Comparison of ENCODE assay signal across 8 cellular contexts in the genomic region with DNA sequence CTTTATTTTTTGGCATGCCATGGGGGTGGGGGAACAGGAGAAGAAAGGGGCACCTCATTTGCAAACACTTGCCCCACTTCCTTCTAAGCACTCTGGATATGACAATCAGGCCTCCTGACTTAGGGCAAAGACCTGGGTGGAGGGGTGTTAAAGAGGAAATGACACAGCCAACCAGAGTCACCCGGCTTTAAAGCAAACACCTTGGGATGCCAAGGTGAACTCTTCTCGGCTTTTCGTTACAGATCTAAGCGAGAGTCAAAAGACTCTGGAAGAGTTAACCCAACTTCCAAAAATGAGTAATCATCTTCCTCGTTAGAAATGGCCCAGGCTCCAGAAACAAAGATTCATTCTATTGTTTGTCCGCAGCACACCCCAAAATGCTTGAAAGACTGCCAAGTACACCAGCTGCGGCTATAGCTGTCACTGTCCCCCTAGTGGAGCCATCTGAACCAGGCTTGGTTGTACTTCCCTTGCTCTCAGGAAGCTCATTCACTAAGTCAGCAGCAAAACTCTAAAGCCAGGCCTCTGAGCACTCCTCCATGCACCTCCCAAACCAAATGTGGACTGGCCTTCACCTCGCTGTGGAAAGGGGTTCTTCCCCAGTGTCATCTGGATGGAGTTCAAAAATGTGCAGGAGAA. TPM values are rescaled to one million over a fixed set of nuclear protein-coding genes. Genes with fewer than 3 reads are reported as not detected.
A peak's percentile ranks its signal among the peaks of the same experiment; 100 is the strongest.
DNase-seq lines count a peak whose midpoint lies in the region; ATAC-seq and TF ChIP-seq lines count a peak whose summit lies in the region.

No MANE protein-coding gene starts in this region.

- no peak overlapping the region for H3K14ac ChIP-seq in neuronal stem cell (ENCODE audit: low read length)

- no peak overlapping the region for H2BK15ac ChIP-seq in neuronal stem cell (ENCODE audit: low read length)

- H3K9me2 ChIP-seq in hepatocyte (replicated peaks; ENCODE audit: insufficient read depth): no peaks in the 10 kb centered on the region

- no peak for TF ChIP-seq POLR2A in esophagus muscularis mucosa (IDR thresholded peaks at IDR 0.05; ENCODE audit: low read depth)

- H3K79me1 ChIP-seq in neuronal stem cell (ENCODE audit: low read depth, low read length): peaks cover 11% of the 10 kb centered on the region

- H3K9ac ChIP-seq in neuronal stem cell (ENCODE audit: low read depth, low read length, poor library complexity): no peak overlapping the region

- no peaks in the 10 kb centered on the region for H3K36me3 ChIP-seq in esophagus muscularis mucosa
- H3K36me3 ChIP-seq in neuronal stem cell (replicated peaks in 1 of 2; ENCODE audit: control insufficient read depth in 2 of 2, insufficient read depth in 2 of 2, low read length in 2 of 2): peaks cover 1 to 7% of the 10 kb centered on the region in 2 donors
- no peaks in the 10 kb centered on the region for H3K36me3 ChIP-seq in hepatocyte (replicated peaks; ENCODE audit: insufficient read depth, low read depth)

- peaks cover 96% of the 10 kb centered on the region for H3K79me2 ChIP-seq in hepatocyte

- H3K9me3 ChIP-seq in esophagus muscularis mucosa (no peaks in the 10 kb centered on the region), neuronal stem cell (replicated peaks in 1 of 2; ENCODE audit: control insufficient read depth in 2 of 2, insufficient read depth in 1 of 2, low read depth in 1 of 2, low read length in 2 of 2) (peaks cover 0 to 6% of the 10 kb centered on the region in 2 donors), hepatocyte (ENCODE audit: low read depth) (no peaks in the 10 kb centered on the region)

- H3K4me3 ChIP-seq in HFF-Myc (replicated peaks; ENCODE audit: low read depth, low read length) (no peak overlapping the region), esophagus muscularis mucosa (no peak overlapping the region), neuronal stem cell (ENCODE audit: low read length in 2 of 2) (no peak overlapping the region), hepatocyte (no peak overlapping the region)

- DNase-seq in HFF-Myc (ENCODE audit: extremely low read depth, low read depth) (no peak), NAMALWA (ENCODE audit: low spot score) (peak; percentile 78), activated T-cell treated with anti-CD3 and anti-CD28 coated beads for 48 hours (ENCODE audit: low read depth) (peak; percentile 57), esophagus muscularis mucosa (ENCODE audit: extremely low spot score) (no peak), neuronal stem cell (ENCODE audit: low spot score) (no peak), hepatocyte (ENCODE audit: low spot score) (no peak), RKO (ENCODE audit: low spot score) (no peak)

- H2BK5ac ChIP-seq in neuronal stem cell (ENCODE audit: low read length): no peak overlapping the region

- no peak overlapping the region for H4K8ac ChIP-seq in neuronal stem cell (ENCODE audit: low read depth, low read length)

- H3K27ac ChIP-seq in esophagus muscularis mucosa (replicated peaks in 1 of 4) (peak overlapping the region; percentile 35 to 82 (median 67)), neuronal stem cell (replicated peaks; ENCODE audit: low read length) (no peak overlapping the region), hepatocyte (no peak overlapping the region)

- peak overlapping the region; percentile 19 for H3K18ac ChIP-seq in neuronal stem cell (ENCODE audit: low read length)

- H4K91ac ChIP-seq in neuronal stem cell (ENCODE audit: low read depth, low read length, poor library complexity): no peak overlapping the region

- H2AK5ac ChIP-seq in neuronal stem cell (ENCODE audit: low read depth, low read length): no peak overlapping the region

- peaks cover 21% of the 10 kb centered on the region for H4K20me1 ChIP-seq in hepatocyte (ENCODE audit: insufficient read depth, poor library complexity, severe bottlenecking)

- TF ChIP-seq EP300 in esophagus muscularis mucosa (IDR thresholded peaks at IDR 0.05): no peak

- H3K4me2 ChIP-seq in neuronal stem cell (ENCODE audit: insufficient read depth, low read length, poor library complexity, severe bottlenecking) (no peak overlapping the region), hepatocyte (no peak overlapping the region)

- no peak overlapping the region for H2BK12ac ChIP-seq in neuronal stem cell (ENCODE audit: low read length)

- H3K27me3 ChIP-seq in esophagus muscularis mucosa (no peaks in the 10 kb centered on the region), neuronal stem cell (ENCODE audit: control insufficient read depth in 3 of 3, insufficient read depth in 3 of 3, low read depth in 1 of 3, low read length in 3 of 3) (no peaks in the 10 kb centered on the region), hepatocyte (no peaks in the 10 kb centered on the region)

- ATAC-seq in GM18498 (IDR thresholded peaks at IDR 0.05; ENCODE audit: unreplicated experiment): peak; percentile 40

- H3K4ac ChIP-seq in neuronal stem cell (ENCODE audit: low read length): no peak overlapping the region

- intact Hi-C loops in esophagus muscularis mucosa (cut with DNase I): no loop called here

- H2BK120ac ChIP-seq in neuronal stem cell (ENCODE audit: low read depth, low read length): no peak overlapping the region

- H2AFZ ChIP-seq in neuronal stem cell (ENCODE audit: low read length): no peak overlapping the region
- no peak overlapping the region for H2AFZ ChIP-seq in hepatocyte

- WGBS in esophagus muscularis mucosa: 31% methylated on average over 8 of the region's 8 CpGs
- no CpG with 5 or more reads among the region's 8 CpGs for WGBS in neuronal stem cell (ENCODE audit: extremely low coverage in 2 of 2, insufficient read length in 2 of 2, insufficient replicate concordance in 1 of 2), 2 donors
- WGBS in hepatocyte (ENCODE audit: low lambda C conversion rate, missing lambda C conversion rate): 87% methylated on average over 8 of the region's 8 CpGs

- TF ChIP-seq CTCF in HFF-Myc (IDR thresholded peaks at IDR 0.05; ENCODE audit: low read depth, low read length, missing control alignments): peak; percentile 57
- TF ChIP-seq CTCF in esophagus muscularis mucosa (IDR thresholded peaks at IDR 0.05): peak; percentile 27 to 51 (median 34)
- no peak for TF ChIP-seq CTCF in hepatocyte (IDR thresholded peaks at IDR 0.05; ENCODE audit: poor library complexity)

- H3K23ac ChIP-seq in neuronal stem cell (ENCODE audit: low read depth, low read length, poor library complexity): no peak overlapping the region

- H3K4me1 ChIP-seq in esophagus muscularis mucosa (peaks cover 82 to 99% (median 92%) of the 10 kb centered on the region in 4 donors), neuronal stem cell (ENCODE audit: control insufficient read depth in 2 of 2, insufficient read depth in 1 of 2, low read depth in 1 of 2, low read length in 2 of 2) (peaks cover 4 to 15% of the 10 kb centered on the region in 2 donors), hepatocyte (ENCODE audit: insufficient read depth) (peaks cover 16% of the 10 kb centered on the region)

RNA-seq across cellular contexts. Expression of a gene that starts 24.8 kb away (rescaled TPM):
- total RNA-seq in esophagus muscularis mucosa (10 to 100 TPM; 25.2 to 43.3 (median 34.7) TPM), hepatocyte (20.6 and 23.6 TPM in 2 replicates)
- polyA plus RNA-seq in neuronal stem cell (2013, experiment 1 of 2): 15.1 TPM
- polyA plus RNA-seq in neuronal stem cell (2013, experiment 2 of 2): 15.7 TPM
- 9.1 and 10.3 TPM in 2 replicates for polyA plus RNA-seq in hepatocyte

Comparison
In these comparisons a context has a peak if more than half of its experiments do, and no peak if none do; other contexts are left out.
1. DNase-seq: peak in NAMALWA (single experiment) and activated T-cell treated with anti-CD3 and anti-CD28 coated beads for 48 hours (single experiment); none in HFF-Myc (single experiment), esophagus muscularis mucosa (single experiment), neuronal stem cell (single experiment), hepatocyte (single experiment) and RKO (single experiment).
2. H3K27ac ChIP-seq: peak in esophagus muscularis mucosa (4 of 4); none in neuronal stem cell (single experiment) and hepatocyte (single experiment).